10 cellular contexts compared by ENCODE assay signal in the genomic region with DNA sequence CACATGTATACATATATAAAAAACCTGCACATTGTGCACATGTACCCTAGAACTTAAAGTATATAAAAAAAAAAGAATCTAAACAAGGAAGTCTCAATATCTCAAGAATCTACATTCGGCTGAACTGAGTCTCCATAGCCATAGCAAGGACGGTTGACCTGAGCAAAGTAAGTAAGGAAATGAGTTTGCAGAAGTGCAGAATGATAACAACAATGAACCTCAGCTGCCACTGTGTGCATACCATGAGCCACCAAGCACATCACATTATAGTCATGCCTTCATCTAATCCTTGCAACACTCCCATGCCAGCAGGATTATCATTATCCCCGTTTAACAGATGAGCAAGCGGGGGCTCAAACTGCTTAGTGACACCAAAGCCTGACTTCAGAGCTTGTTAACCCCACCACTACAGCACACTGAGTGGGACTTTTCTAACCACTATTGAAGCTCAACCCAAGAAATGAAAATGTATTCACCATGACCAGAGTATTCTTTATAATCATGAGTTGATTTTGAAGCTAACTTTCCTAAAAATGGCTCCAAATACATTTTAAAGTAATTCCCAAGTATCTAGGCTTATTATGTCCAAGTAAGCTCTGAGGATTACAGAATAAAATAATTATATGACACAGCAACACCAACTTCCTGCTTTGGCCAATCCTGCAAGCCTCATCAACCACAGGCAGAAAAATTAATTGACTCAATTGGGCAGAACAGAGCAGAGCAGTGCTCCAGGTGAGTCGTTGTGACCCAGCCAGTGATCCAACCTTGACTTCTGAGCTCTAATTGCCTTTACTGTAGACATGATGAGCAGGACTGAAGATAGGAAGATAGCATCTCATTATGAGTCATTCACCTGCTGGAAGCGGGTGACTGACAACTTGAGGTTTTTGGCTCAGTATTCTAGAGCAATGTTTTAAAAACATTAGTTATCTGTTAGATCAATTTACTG. TPM values are rescaled to one million over a fixed set of nuclear protein-coding genes. Genes with fewer than 3 reads are reported as not detected.
DNase-seq lines count a peak whose midpoint lies in the region; ATAC-seq and FAIRE-seq lines count a peak whose summit lies in the region.
"Had no signal": no experiment of that assay in that cellular context is flagged by ENCODE, and none has a peak within 500 bp of the region (broad histone marks: within the 10 kb centered on the region; RNA-seq: fewer than 3 reads in every experiment).

No MANE protein-coding gene starts in this region.

- peak in 1 of 2 donors; percentile 3 for DNase-seq in activated T-cell treated with anti-CD3 and anti-CD28 coated beads, Interleukin-2, amount 50 U/mL, for 72 hours
- DNase-seq in activated T-cell treated with anti-CD3 and anti-CD28 coated beads, Interleukin-2, amount 50 U/mL, for 1 hour = no peak
- DNase-seq in RCC 7860 (ENCODE audit: low spot score) (peak; percentile 48), HT-29 (ENCODE audit: low spot score) (no peak), T-helper 9 cell (no peak)
- DNase-seq in stimulated activated naive CD8-positive, alpha-beta T cell treated with anti-CD3 and anti-CD28 coated beads, Interleukin-15, Interleukin-2, amounts not matched to agents 100 U/mL and 50 U/mL, for 24 hours = no peak
- no peak for DNase-seq in effector memory CD4-positive, alpha-beta T cell
- DNase-seq: activated CD8-positive, alpha-beta memory T cell treated with anti-CD3 and anti-CD28 coated beads for 24 hours; NCI-H526 had no signal

- H3K4me3 ChIP-seq in effector memory CD4-positive, alpha-beta T cell (ENCODE audit: insufficient read depth, low read depth, low read length, poor library complexity, severe bottlenecking) = no peak overlapping the region

- no peak overlapping the region for H3K4me3 Mint-ChIP-seq in activated T-cell treated with anti-CD3 and anti-CD28 coated beads, Interleukin-2, amount 50 U/mL, for 72 hours

- H3K4me1 ChIP-seq in effector memory CD4-positive, alpha-beta T cell (ENCODE audit: control insufficient read depth, insufficient read depth, low read length, poor library complexity, severe bottlenecking) = no peaks in the 10 kb centered on the region

- FAIRE-seq in RCC 7860 (lab: Jason Lieb, UNC) = no peak

- no peaks in the 10 kb centered on the region for H3K9me3 ChIP-seq in effector memory CD4-positive, alpha-beta T cell (ENCODE audit: control insufficient read depth, low read length)

- H3K27me3 ChIP-seq in effector memory CD4-positive, alpha-beta T cell (replicated peaks; ENCODE audit: control insufficient read depth, insufficient read depth, low read length, poor library complexity, severe bottlenecking) = no peaks in the 10 kb centered on the region

- no peaks in the 10 kb centered on the region for H3K36me3 Mint-ChIP-seq in activated T-cell treated with anti-CD3 and anti-CD28 coated beads, Interleukin-2, amount 50 U/mL, for 72 hours (ENCODE audit: insufficient read depth in 2 of 2)

- peak overlapping the region; percentile 74 for H3K27ac Mint-ChIP-seq in activated T-cell treated with anti-CD3 and anti-CD28 coated beads, Interleukin-2, amount 50 U/mL, for 72 hours

- no peaks in the 10 kb centered on the region for H3K9me3 Mint-ChIP-seq in activated T-cell treated with anti-CD3 and anti-CD28 coated beads, Interleukin-2, amount 50 U/mL, for 72 hours

- H3K36me3 ChIP-seq in effector memory CD4-positive, alpha-beta T cell (ENCODE audit: control insufficient read depth, insufficient read depth, low read length) = no peaks in the 10 kb centered on the region

- H3K4me1 Mint-ChIP-seq in activated T-cell treated with anti-CD3 and anti-CD28 coated beads, Interleukin-2, amount 50 U/mL, for 72 hours (ENCODE audit: low read depth) = peaks cover 9% of the 10 kb centered on the region

- ATAC-seq in activated T-cell treated with anti-CD3 and anti-CD28 coated beads, Interleukin-2, amount 50 U/mL, for 72 hours (replicated peaks in 1 of 2) = peak; percentile 72 to 77
- peak; percentile 79 for ATAC-seq in HG03064 (IDR thresholded peaks at IDR 0.05; ENCODE audit: low read depth, unreplicated experiment)
- ATAC-seq in stimulated activated naive CD8-positive, alpha-beta T cell treated with anti-CD3 and anti-CD28 coated beads, Interleukin-15, Interleukin-2, amounts not matched to agents 100 U/mL and 50 U/mL, for 24 hours = peak; percentile 36

- no peak overlapping the region for H3K27ac ChIP-seq in effector memory CD4-positive, alpha-beta T cell (ENCODE audit: insufficient read depth, low read length, poor library complexity, severe bottlenecking)

- peaks cover 12% of the 10 kb centered on the region for H3K27me3 Mint-ChIP-seq in activated T-cell treated with anti-CD3 and anti-CD28 coated beads, Interleukin-2, amount 50 U/mL, for 72 hours (ENCODE audit: low read depth)

RNA-seq across cellular contexts. Expression of a gene that starts 47.3 kb away (rescaled TPM):
- total RNA-seq in activated T-cell treated with anti-CD3 and anti-CD28 coated beads, Interleukin-2, amount 50 U/mL, for 72 hours = not detected
- 0.34 TPM in 1 of 2 replicates, not detected in the other for total RNA-seq in HT-29 (2014; rRNA removed; shearing (Covaris generic))
